ENCODE assay signal across 1 cellular context in the genomic region with DNA sequence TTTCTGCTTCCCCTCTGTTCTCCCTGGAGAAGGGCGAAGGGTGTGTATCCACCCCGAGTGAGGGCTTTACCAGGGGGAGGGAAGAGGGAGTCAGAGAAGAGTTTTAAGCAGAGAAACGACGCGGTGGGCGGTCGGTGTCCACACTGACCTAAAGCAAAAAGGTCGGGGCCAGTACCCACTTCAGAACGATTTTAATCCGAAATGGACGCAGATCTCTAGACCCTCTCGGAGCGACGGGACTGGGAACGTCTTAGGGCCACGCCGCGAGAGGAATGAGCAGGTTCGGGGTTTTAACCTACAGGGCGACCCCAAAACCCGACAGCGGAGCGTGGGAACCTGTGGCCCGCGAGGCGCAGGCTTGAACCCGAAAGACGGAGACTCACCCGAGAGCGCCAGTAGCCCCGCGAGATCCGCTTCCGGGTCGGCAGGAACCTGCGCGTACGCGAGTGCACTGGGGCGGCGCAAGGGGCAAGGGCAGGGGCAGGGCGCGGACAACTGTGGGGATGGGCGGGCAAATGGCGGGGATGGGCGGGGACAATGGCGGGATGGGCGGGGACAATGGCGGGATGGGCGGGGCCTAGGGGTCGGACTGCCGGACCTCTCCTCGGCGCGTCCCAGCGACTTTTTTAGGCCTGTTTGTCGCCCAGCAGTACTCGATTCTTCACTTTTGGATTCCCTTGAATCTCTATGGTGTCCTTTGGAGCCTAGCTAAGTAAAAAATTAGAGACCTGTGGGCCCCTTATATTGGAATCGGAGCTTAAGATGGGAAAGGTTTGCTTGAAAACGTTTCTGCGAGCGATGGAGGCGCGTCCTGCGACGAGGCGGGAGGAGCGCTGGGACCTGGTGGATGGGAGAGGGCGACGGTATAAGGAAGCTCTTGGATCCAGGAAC.
TF ChIP-seq lines count a peak whose summit lies in the region.

A gene (minus strand): TSS at position 423 of the 891 bp plus-strand sequence. CDS start 3,323 bp downstream, outside the sequence.

TF ChIP-seq in H1, 55 proteins besides CTCF, POLR2A, EP300 and RAD21:
- TF ChIP-seq ASH2L (IDR thresholded peaks at IDR 0.05; ENCODE audit: low read length) (peak; percentile 81), SIN3A (conservative IDR thresholded peaks at IDR 0.05 in 1 of 2, IDR thresholded peaks at IDR 0.05 in 1 of 2; ENCODE audit: low read depth in 1 of 2, low read length in 2 of 2) (no peak; a peak in 2 of 4 replicates), KDM4A (IDR thresholded peaks at IDR 0.05; ENCODE audit: low read depth, low read length, severe bottlenecking) (peak; percentile 74), CHD2 (IDR thresholded peaks at IDR 0.05; ENCODE audit: low read length) (peak; percentile 79), YY1 (IDR thresholded peaks at IDR 0.05; ENCODE audit: low read depth, low read length) (peak; percentile 63; the same call in 1 of the 2 replicates), BRCA1 (IDR thresholded peaks at IDR 0.05; ENCODE audit: low read depth, low read length) (0 out of 2 replicates have a peak, but pooled peaks have one; percentile 23), HDAC2 (IDR thresholded peaks at IDR 0.05; ENCODE audit: borderline replicate concordance in 1 of 2, low read depth in 2 of 2, low read length in 2 of 2) (peak; percentile 73 to 97; a peak in 3 of 4 replicates), SP1 (IDR thresholded peaks at IDR 0.05; ENCODE audit: low read depth, low read length) (peak; percentile 5; the same call in 1 of the 2 replicates), CBX8 (IDR thresholded peaks at IDR 0.05; ENCODE audit: borderline replicate concordance, low read depth, low read length) (no peak), CHD1 (IDR thresholded peaks at IDR 0.05; ENCODE audit: low read depth, low read length) (no peak), TAF7 (optimal IDR thresholded peaks at IDR 0.05; ENCODE audit: borderline replicate concordance, low read depth, low read length) (peak; percentile 51), JUND (IDR thresholded peaks at IDR 0.05; ENCODE audit: low read length) (no peak), JUN (IDR thresholded peaks at IDR 0.05; ENCODE audit: low read depth, low read length) (no peak), SAP30 (IDR thresholded peaks at IDR 0.05; ENCODE audit: insufficient read depth, insufficient replicate concordance, low read length) (peak; percentile 57), CREB1 (IDR thresholded peaks at IDR 0.05) (no peak), TAF1 (IDR thresholded peaks at IDR 0.05; ENCODE audit: low read depth, low read length) (peak; percentile 72; the same call in 1 of the 2 replicates), BACH1 (IDR thresholded peaks at IDR 0.05; ENCODE audit: low read length) (peak; percentile 91), KDM1A (IDR thresholded peaks at IDR 0.05; ENCODE audit: borderline replicate concordance, low read length) (no peak), KDM5A (IDR thresholded peaks at IDR 0.05; ENCODE audit: low read length) (peak; percentile 28; the same call in 1 of the 2 replicates), TBP (IDR thresholded peaks at IDR 0.05; ENCODE audit: low read depth, low read length) (peak; percentile 63), NRF1 (IDR thresholded peaks at IDR 0.05; ENCODE audit: low read depth, low read length) (peak; percentile 21; the same call in 1 of the 2 replicates), GABPA (IDR thresholded peaks at IDR 0.05; ENCODE audit: borderline replicate concordance, insufficient read depth, low read length) (peak; percentile 82; the same call in 1 of the 2 replicates), CBX5 (IDR thresholded peaks at IDR 0.05; ENCODE audit: low read depth, low read length) (no peak), PHF8 (conservative IDR thresholded peaks at IDR 0.05; ENCODE audit: low read depth, low read length) (peak; percentile 79), MAFK (IDR thresholded peaks at IDR 0.05; ENCODE audit: low read depth, low read length) (no peak)
- TF ChIP-seq, protein P1, sequence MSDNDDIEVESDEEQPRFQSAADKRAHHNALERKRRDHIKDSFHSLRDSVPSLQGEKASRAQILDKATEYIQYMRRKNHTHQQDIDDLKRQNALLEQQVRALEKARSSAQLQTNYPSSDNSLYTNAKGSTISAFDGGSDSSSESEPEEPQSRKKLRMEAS (IDR thresholded peaks at IDR 0.05) = peak; percentile 46
- TF ChIP-seq, protein P2, sequence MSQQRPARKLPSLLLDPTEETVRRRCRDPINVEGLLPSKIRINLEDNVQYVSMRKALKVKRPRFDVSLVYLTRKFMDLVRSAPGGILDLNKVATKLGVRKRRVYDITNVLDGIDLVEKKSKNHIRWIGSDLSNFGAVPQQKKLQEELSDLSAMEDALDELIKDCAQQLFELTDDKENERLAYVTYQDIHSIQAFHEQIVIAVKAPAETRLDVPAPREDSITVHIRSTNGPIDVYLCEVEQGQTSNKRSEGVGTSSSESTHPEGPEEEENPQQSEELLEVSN (IDR thresholded peaks at IDR 0.05) = peak; percentile 27; the same call in 1 of the 2 replicates
